2 cellular contexts compared by ENCODE assay signal in the genomic region with DNA sequence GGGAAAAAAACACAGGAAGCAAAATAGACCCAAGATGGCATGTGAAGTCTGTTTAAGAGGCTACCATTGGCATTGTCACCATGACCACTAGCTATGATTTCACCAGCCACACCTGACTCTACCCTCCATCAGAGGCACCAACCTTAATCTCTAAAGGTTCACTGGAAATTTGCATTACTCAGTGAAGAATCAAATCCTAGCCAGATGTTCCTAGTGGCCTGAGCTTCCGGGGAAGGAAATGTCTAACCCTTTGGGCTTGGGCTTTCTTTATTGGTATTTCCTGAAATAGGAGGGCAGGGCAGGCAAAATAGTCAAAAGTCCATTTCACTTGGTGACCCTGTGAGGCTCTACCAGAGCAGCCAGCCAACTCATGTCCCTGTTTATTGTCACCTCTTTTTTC.
TF ChIP-seq lines count a peak whose summit lies in the region.

No MANE protein-coding gene starts in this region.

TF ChIP-seq in A549, 52 proteins besides CTCF, POLR2A, EP300 and RAD21:
- TF ChIP-seq, protein P1, sequence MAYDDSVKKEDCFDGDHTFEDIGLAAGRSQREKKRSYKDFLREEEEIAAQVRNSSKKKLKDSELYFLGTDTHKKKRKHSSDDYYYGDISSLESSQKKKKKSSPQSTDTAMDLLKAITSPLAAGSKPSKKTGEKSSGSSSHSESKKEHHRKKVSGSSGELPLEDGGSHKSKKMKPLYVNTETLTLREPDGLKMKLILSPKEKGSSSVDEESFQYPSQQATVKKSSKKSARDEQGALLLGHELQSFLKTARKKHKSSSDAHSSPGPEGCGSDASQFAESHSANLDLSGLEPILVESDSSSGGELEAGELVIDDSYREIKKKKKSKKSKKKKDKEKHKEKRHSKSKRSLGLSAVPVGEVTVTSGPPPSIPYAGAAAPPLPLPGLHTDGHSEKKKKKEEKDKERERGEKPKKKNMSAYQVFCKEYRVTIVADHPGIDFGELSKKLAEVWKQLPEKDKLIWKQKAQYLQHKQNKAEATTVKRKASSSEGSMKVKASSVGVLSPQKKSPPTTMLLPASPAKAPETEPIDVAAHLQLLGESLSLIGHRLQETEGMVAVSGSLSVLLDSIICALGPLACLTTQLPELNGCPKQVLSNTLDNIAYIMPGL (CRISPR knock-in tag; IDR thresholded peaks at IDR 0.05; ENCODE audit: borderline replicate concordance), result no peak
- no peak for TF ChIP-seq FOSB (CRISPR knock-in tag; IDR thresholded peaks at IDR 0.05)
- no peak for TF ChIP-seq HDAC2 (IDR thresholded peaks at IDR 0.05)
- TF ChIP-seq MYC (IDR thresholded peaks at IDR 0.05; ENCODE audit: borderline replicate concordance, low read length), result no peak
- TF ChIP-seq CBX2 (IDR thresholded peaks at IDR 0.05; ENCODE audit: borderline replicate concordance, low read depth), result no peak
- TF ChIP-seq NPAS2 (CRISPR knock-in tag; IDR thresholded peaks at IDR 0.05; ENCODE audit: borderline replicate concordance), result no peak
- TF ChIP-seq NR3C1 (IDR thresholded peaks at IDR 0.05), result no peak
- TF ChIP-seq GATA3 (IDR thresholded peaks at IDR 0.05; ENCODE audit: borderline replicate concordance), result no peak
- TF ChIP-seq RFX5 (IDR thresholded peaks at IDR 0.05), result no peak
- TF ChIP-seq ZNF302 (CRISPR knock-in tag; IDR thresholded peaks at IDR 0.05), result no peak
- TF ChIP-seq, protein P2, sequence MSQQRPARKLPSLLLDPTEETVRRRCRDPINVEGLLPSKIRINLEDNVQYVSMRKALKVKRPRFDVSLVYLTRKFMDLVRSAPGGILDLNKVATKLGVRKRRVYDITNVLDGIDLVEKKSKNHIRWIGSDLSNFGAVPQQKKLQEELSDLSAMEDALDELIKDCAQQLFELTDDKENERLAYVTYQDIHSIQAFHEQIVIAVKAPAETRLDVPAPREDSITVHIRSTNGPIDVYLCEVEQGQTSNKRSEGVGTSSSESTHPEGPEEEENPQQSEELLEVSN (IDR thresholded peaks at IDR 0.05; ENCODE audit: borderline replicate concordance, low read depth), result no peak
- TF ChIP-seq KDM1A (IDR thresholded peaks at IDR 0.05; ENCODE audit: low read depth), result no peak
- TF ChIP-seq MAZ (IDR thresholded peaks at IDR 0.05; ENCODE audit: borderline replicate concordance, low read depth, low read length), result no peak
- no peak for TF ChIP-seq CHD2 (IDR thresholded peaks at IDR 0.05; ENCODE audit: low read length, partially characterized antibody)
- TF ChIP-seq POLR2AphosphoS2 (conservative IDR thresholded peaks at IDR 0.05; ENCODE audit: low read length), result no peak
- TF ChIP-seq RARB (CRISPR knock-in tag; IDR thresholded peaks at IDR 0.05), result no peak
TF ChIP-seq in A549: peak in this region for 0.

TF ChIP-seq in H1, 55 proteins besides CTCF, POLR2A, EP300 and RAD21:
- TF ChIP-seq CTBP2 (IDR thresholded peaks at IDR 0.05; ENCODE audit: borderline replicate concordance, insufficient read depth, insufficient read length, low read length), result no peak
- no peak for TF ChIP-seq FOSL1 (IDR thresholded peaks at IDR 0.05; ENCODE audit: insufficient read depth, low read depth, low read length)
- TF ChIP-seq CHD1 (IDR thresholded peaks at IDR 0.05; ENCODE audit: low read depth, low read length), result no peak
- no peak for TF ChIP-seq EGR1 (IDR thresholded peaks at IDR 0.05; ENCODE audit: borderline replicate concordance, low read depth, low read length)
